ENCODE assay signal across 34 cellular contexts in genomic region chr2:160791884-160792283, GRCh38.
"Had no signal": no experiment of that assay in that cellular context is flagged by ENCODE, and none has a peak within 500 bp of the region (broad histone marks: within the 10 kb centered on the region; RNA-seq: fewer than 3 reads in every experiment).

No MANE protein-coding gene starts in this region.

- H3K9me3 ChIP-seq: MG63 had no signal

- DNase-seq: Karpas-422, Kasumi-1, MG63, MM.1S, MV-4-11, NCI-H1048, NCI-H1092, NCI-H1092 treated with DMSO at 0.1 percent for 48 hours, NCI-H1105, NCI-H1105 treated with DMSO at 0.1 percent for 48 hours, NCI-H1417, NCI-H1417 treated with DMSO at 0.1 percent for 48 hours, NCI-H1436, NCI-H1436 treated with DMSO at 0.1 percent for 48 hours, NCI-H146, NCI-H1694, NCI-H1694 treated with DMSO at 0.1 percent for 48 hours, NCI-H187, NCI-H187 treated with DMSO at 0.1 percent for 48 hours, NCI-H1930, NCI-H2029, NCI-H2029 treated with DMSO at 0.1 percent for 48 hours, NCI-H2081, NCI-H2081 treated with DMSO at 0.1 percent for 48 hours, NCI-H2107, NCI-H2171, NCI-H2171 treated with DMSO at 0.1 percent for 48 hours, NCI-H2227 treated with DMSO at 0.1 percent for 48 hours, NCI-H226, NCI-H345, NCI-H446, NCI-H446 treated with DMSO at 0.1 percent for 48 hours, NCI-H510A, NCI-H510A treated with DMSO at 0.1 percent for 48 hours had no signal

- H3K4me3 ChIP-seq: MG63 had no signal

- H3K36me3 ChIP-seq: MG63 had no signal

- H3K27me3 ChIP-seq: MG63 had no signal
